1 cellular context compared by ENCODE assay signal in genomic region chrX:154545673-154546274, GRCh38.
TF ChIP-seq lines count a peak whose summit lies in the region.

No MANE protein-coding gene starts in this region.

TF ChIP-seq in GM23338, 12 proteins besides CTCF, POLR2A, EP300 and RAD21 (continued from another document):
- no peak for TF ChIP-seq ZNF462 (CRISPR knock-in tag; IDR thresholded peaks at IDR 0.05)
- TF ChIP-seq JUNB (IDR thresholded peaks at IDR 0.05; ENCODE audit: unreplicated experiment) = no peak
- TF ChIP-seq REST (IDR thresholded peaks at IDR 0.05; ENCODE audit: unreplicated experiment) = no peak
- TF ChIP-seq EZH2phosphoT487 (IDR thresholded peaks at IDR 0.05; ENCODE audit: unreplicated experiment) = no peak
- no peak for TF ChIP-seq NANOG (IDR thresholded peaks at IDR 0.05; ENCODE audit: borderline replicate concordance)
- no peak for TF ChIP-seq ETS1 (IDR thresholded peaks at IDR 0.05)
- TF ChIP-seq CREB1 (CRISPR knock-in tag; IDR thresholded peaks at IDR 0.05; ENCODE audit: low read depth) = no peak
